ENCODE assay signal across 11 cellular contexts in genomic region chr6:148934534-148934933, GRCh38.
DNase-seq lines count a peak whose midpoint lies in the region; ATAC-seq and TF ChIP-seq lines count a peak whose summit lies in the region.
"Had no signal": no experiment of that assay in that cellular context is flagged by ENCODE, and none has a peak within 500 bp of the region (broad histone marks: within the 10 kb centered on the region; RNA-seq: fewer than 3 reads in every experiment).

No MANE protein-coding gene starts in this region.

- peaks cover 2 to 5% of the 10 kb centered on the region in 2 donors for H3K36me3 Mint-ChIP-seq in stimulated activated naive B cell treated with anti-CD40 and anti-IgM and Interleukin-4, amounts not matched to agents 10 μg/mL and 1 μg/mL and 100 μg/mL, for 72 hours
- H3K36me3 Mint-ChIP-seq in activated CD4-positive, alpha-beta T cell treated with anti-CD3 and anti-CD28 coated beads, Interleukin-2, amount 10 ng/mL, durations not matched to agents 24 days and 14 days (ENCODE audit: low read depth), result no peaks in the 10 kb centered on the region

- H3K4me1 Mint-ChIP-seq in stimulated activated naive B cell treated with anti-CD40 and anti-IgM and Interleukin-4, amounts not matched to agents 10 μg/mL and 1 μg/mL and 100 μg/mL, for 72 hours, result peaks cover 16 to 56% of the 10 kb centered on the region in 2 donors
- no peaks in the 10 kb centered on the region for H3K4me1 Mint-ChIP-seq in activated CD4-positive, alpha-beta T cell treated with anti-CD3 and anti-CD28 coated beads, Interleukin-2, amount 10 ng/mL, durations not matched to agents 24 days and 14 days

- no peak for TF ChIP-seq CTCF in heart left ventricle (IDR thresholded peaks at IDR 0.05)

- 42 to 56% (median 52%) methylated on average over 4 of the region's 4 CpGs for WGBS in heart left ventricle, 4 donors

- no peaks in the 10 kb centered on the region for H3K27me3 ChIP-seq in heart left ventricle

- H3K27me3 Mint-ChIP-seq in stimulated activated naive B cell treated with anti-CD40 and anti-IgM and Interleukin-4, amounts not matched to agents 10 μg/mL and 1 μg/mL and 100 μg/mL, for 72 hours, result no peaks in the 10 kb centered on the region
- H3K27me3 Mint-ChIP-seq in activated CD4-positive, alpha-beta T cell treated with anti-CD3 and anti-CD28 coated beads, Interleukin-2, amount 10 ng/mL, durations not matched to agents 24 days and 14 days, result peaks cover 29% of the 10 kb centered on the region

- DNase-seq in DMS53 (lab: John Stamatoyannopoulos, UW) (peak; percentile 42), DMS53 treated with DMSO at 0.1 percent for 48 hours (lab: John Stamatoyannopoulos, UW; ENCODE audit: unreplicated experiment) (no peak), RPMI8226 (peak; percentile 43), heart left ventricle (peak in 4 of 5 donors; percentile 25 to 53 (median 46)), superior temporal gyrus (ENCODE audit: extremely low spot score) (no peak), SW 1271 (lab: John Stamatoyannopoulos, UW) (no peak)
- no peak for DNase-seq in stimulated activated naive B cell treated with anti-CD40 and anti-IgM and Interleukin-4, amounts not matched to agents 10 μg/mL and 1 μg/mL and 100 μg/mL, for 72 hours
- no peak for DNase-seq in activated CD4-positive, alpha-beta T cell treated with anti-CD3 and anti-CD28 coated beads, Interleukin-2, amount 10 ng/mL, durations not matched to agents 24 days and 14 days
- DNase-seq: NCI-H2171 treated with DMSO at 0.1 percent for 48 hours had no signal

- H3K4me1 ChIP-seq in heart left ventricle, result peaks cover 0 to 12% (median 0%) of the 10 kb centered on the region in 12 donors

- no peak for TF ChIP-seq POLR2A in heart left ventricle (IDR thresholded peaks at IDR 0.05)

- no peak overlapping the region for H3K27ac ChIP-seq in heart left ventricle
- H3K27ac ChIP-seq: 22Rv1 had no signal

- peak overlapping the region; percentile 25 for H3K27ac Mint-ChIP-seq in stimulated activated naive B cell treated with anti-CD40 and anti-IgM and Interleukin-4, amounts not matched to agents 10 μg/mL and 1 μg/mL and 100 μg/mL, for 72 hours
- H3K27ac Mint-ChIP-seq in activated CD4-positive, alpha-beta T cell treated with anti-CD3 and anti-CD28 coated beads, Interleukin-2, amount 10 ng/mL, durations not matched to agents 24 days and 14 days, result no peak overlapping the region

- H3K9me3 Mint-ChIP-seq in stimulated activated naive B cell treated with anti-CD40 and anti-IgM and Interleukin-4, amounts not matched to agents 10 μg/mL and 1 μg/mL and 100 μg/mL, for 72 hours, result no peaks in the 10 kb centered on the region
- no peaks in the 10 kb centered on the region for H3K9me3 Mint-ChIP-seq in activated CD4-positive, alpha-beta T cell treated with anti-CD3 and anti-CD28 coated beads, Interleukin-2, amount 10 ng/mL, durations not matched to agents 24 days and 14 days

- no peaks in the 10 kb centered on the region for H3K9me3 ChIP-seq in heart left ventricle

- no peak overlapping the region for H3K4me3 Mint-ChIP-seq in stimulated activated naive B cell treated with anti-CD40 and anti-IgM and Interleukin-4, amounts not matched to agents 10 μg/mL and 1 μg/mL and 100 μg/mL, for 72 hours
- H3K4me3 Mint-ChIP-seq in activated CD4-positive, alpha-beta T cell treated with anti-CD3 and anti-CD28 coated beads, Interleukin-2, amount 10 ng/mL, durations not matched to agents 24 days and 14 days, result no peak overlapping the region

- peak in 3 of 4 donors; percentile 61 to 83 (median 65) for ATAC-seq in heart left ventricle
- peak in 1 of 2 donors; percentile 55 for ATAC-seq in stimulated activated naive B cell treated with anti-CD40 and anti-IgM and Interleukin-4, amounts not matched to agents 10 μg/mL and 1 μg/mL and 100 μg/mL, for 72 hours (replicated peaks)
- ATAC-seq: HCT116 had no signal

- no peaks in the 10 kb centered on the region for H3K36me3 ChIP-seq in heart left ventricle

- intact Hi-C loops in heart left ventricle (cut with DNase I), result no loop called here
- intact Hi-C loops in activated CD4-positive, alpha-beta T cell treated with anti-CD3 and anti-CD28 coated beads, Interleukin-2, amount 10 ng/mL, durations not matched to agents 24 days and 14 days (cut with micrococcal nuclease), result no loop called here

- no peak overlapping the region for H3K4me3 ChIP-seq in heart left ventricle

Comparison
In these comparisons a context has a peak if more than half of its experiments do, and no peak if none do; other contexts are left out.
1. DNase-seq: peak in DMS53 (single experiment), RPMI8226 (single experiment) and heart left ventricle (4 of 5); none in DMS53 treated with DMSO at 0.1 percent for 48 hours (single experiment), stimulated activated naive B cell treated with anti-CD40 and anti-IgM and Interleukin-4, amounts not matched to agents 10 μg/mL and 1 μg/mL and 100 μg/mL, for 72 hours (single experiment), superior temporal gyrus (single experiment), activated CD4-positive, alpha-beta T cell treated with anti-CD3 and anti-CD28 coated beads, Interleukin-2, amount 10 ng/mL, durations not matched to agents 24 days and 14 days (single experiment) and SW 1271 (0 of 2).